Comparison of ENCODE assay signal across 1 cellular context in genomic region chr5:134873987-134874830, GRCh38.
TF ChIP-seq lines count a peak whose summit lies in the region.

TSS of gene TXNDC15 (plus strand) at chr5:134874371. CDS start at chr5:134874428, 57 bp downstream.

TF ChIP-seq in K562, 482 proteins besides CTCF, POLR2A, EP300 and RAD21 (continued from another document and continues in another):
- TF ChIP-seq ZNF699 (CRISPR knock-in tag; IDR thresholded peaks at IDR 0.05; ENCODE audit: insufficient replicate concordance) (no peak), ZFPM2 (CRISPR knock-in tag; IDR thresholded peaks at IDR 0.05) (no peak), NFE2 (IDR thresholded peaks at IDR 0.05; ENCODE audit: low read depth) (no peak), TCF7L2 (IDR thresholded peaks at IDR 0.05; ENCODE audit: low read depth, low read length) (no peak), TAF9B (IDR thresholded peaks at IDR 0.05; ENCODE audit: partially characterized antibody) (peak; percentile 94), ARID2 (IDR thresholded peaks at IDR 0.05) (0 out of 2 replicates have a peak, but pooled peaks have one; percentile 25), ZFP91 (CRISPR knock-in tag; IDR thresholded peaks at IDR 0.05) (no peak), OTX1 (CRISPR knock-in tag; IDR thresholded peaks at IDR 0.05) (0 out of 2 replicates have a peak, but pooled peaks have one; percentile 67), ZNF146 (CRISPR knock-in tag; IDR thresholded peaks at IDR 0.05; ENCODE audit: unreplicated experiment) (no peak), IRF1 (CRISPR knock-in tag; IDR thresholded peaks at IDR 0.05; ENCODE audit: borderline replicate concordance) (no peak), SRSF9 (IDR thresholded peaks at IDR 0.05; ENCODE audit: borderline replicate concordance, low read depth, low read length) (no peak), THRA (IDR thresholded peaks at IDR 0.05) (no peak), TEAD4 (IDR thresholded peaks at IDR 0.05; ENCODE audit: low read length) (peak; percentile 24), TEAD4 (CRISPR knock-in tag; IDR thresholded peaks at IDR 0.05; ENCODE audit: borderline replicate concordance) (no peak), GABPA (tag; conservative IDR thresholded peaks at IDR 0.05; ENCODE audit: low read depth) (peak; percentile 48; the same call in 1 of the 2 replicates), ZNF395 (CRISPR knock-in tag; IDR thresholded peaks at IDR 0.05) (peak; percentile 78; the same call in 1 of the 2 replicates), COPS2 (conservative IDR thresholded peaks at IDR 0.05) (no peak), BACH1 (tag; IDR thresholded peaks at IDR 0.05) (0 out of 2 replicates have a peak, but pooled peaks have one; percentile 59), EZH2 (IDR thresholded peaks at IDR 0.05; ENCODE audit: borderline replicate concordance, low read depth, low read length) (no peak), MCM2 (IDR thresholded peaks at IDR 0.05; ENCODE audit: low read depth) (no peak), ZNF561 (CRISPR knock-in tag; conservative IDR thresholded peaks at IDR 0.05) (no peak), BMI1 (IDR thresholded peaks at IDR 0.05; ENCODE audit: low read length) (no peak), CBFB (CRISPR knock-in tag; IDR thresholded peaks at IDR 0.05) (no peak), MTA2 (IDR thresholded peaks at IDR 0.05; ENCODE audit: low read depth) (no peak), ZNF57 (CRISPR knock-in tag; IDR thresholded peaks at IDR 0.05) (no peak), POU5F1 (IDR thresholded peaks at IDR 0.05; ENCODE audit: borderline replicate concordance, low read depth, low read length, partially characterized antibody) (no peak), AFF1 (IDR thresholded peaks at IDR 0.05; ENCODE audit: low read depth in 1 of 2, partially characterized antibody in 2 of 2) (peak in 1 of 2 experiments; percentile 1), SMARCC2 (IDR thresholded peaks at IDR 0.05; ENCODE audit: low read depth) (no peak), ZNF282 (CRISPR knock-in tag; IDR thresholded peaks at IDR 0.05) (no peak), NR2C2 (CRISPR knock-in tag; IDR thresholded peaks at IDR 0.05) (no peak), NR2C2 (tag; IDR thresholded peaks at IDR 0.05) (peak; percentile 83), GABPB1 (CRISPR knock-in tag; IDR thresholded peaks at IDR 0.05) (peak; percentile 77), ETV6 (IDR thresholded peaks at IDR 0.05; ENCODE audit: borderline replicate concordance in 1 of 2, low read depth in 2 of 2, low read length in 1 of 2) (no peak), ETV6 (CRISPR knock-in tag; IDR thresholded peaks at IDR 0.05; ENCODE audit: borderline replicate concordance) (no peak), SMARCE1 (IDR thresholded peaks at IDR 0.05) (no peak), RBM17 (IDR thresholded peaks at IDR 0.05; ENCODE audit: borderline replicate concordance, low read depth, low read length) (no peak), CBX1 (IDR thresholded peaks at IDR 0.05; ENCODE audit: low read depth) (peak; percentile 80; the same call in 1 of the 2 replicates), ZNF444 (CRISPR knock-in tag; IDR thresholded peaks at IDR 0.05) (no peak), CUX1 (CRISPR knock-in tag; IDR thresholded peaks at IDR 0.05) (peak; percentile 61; the same call in 1 of the 2 replicates), THAP7 (CRISPR knock-in tag; IDR thresholded peaks at IDR 0.05) (no peak), ZNF717 (CRISPR knock-in tag; IDR thresholded peaks at IDR 0.05) (no peak), ZNF436 (CRISPR knock-in tag; IDR thresholded peaks at IDR 0.05) (no peak), L3MBTL2 (IDR thresholded peaks at IDR 0.05) (peak; percentile 53; the same call in 1 of the 2 replicates)
